Comparison of ENCODE assay signal across 8 cellular contexts in the genomic region with DNA sequence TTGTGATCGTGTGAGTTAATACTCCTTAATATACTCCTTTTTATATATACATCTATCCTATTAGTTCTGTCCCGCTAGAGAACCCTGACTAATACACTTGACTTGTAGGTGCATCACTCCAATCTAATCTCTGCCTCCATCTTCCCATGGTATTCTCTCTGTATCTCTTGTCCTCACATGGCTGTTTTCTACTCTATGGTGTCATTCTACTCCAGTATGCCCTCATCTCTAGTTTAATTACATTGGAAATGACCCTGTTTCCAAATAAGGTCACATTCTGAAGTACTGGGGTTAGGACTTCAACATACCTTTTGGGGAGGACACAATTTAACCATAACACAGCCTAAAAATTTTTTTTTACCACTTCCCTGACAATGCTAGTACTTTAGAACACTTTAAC.
"Had no signal": no experiment of that assay in that cellular context is flagged by ENCODE, and none has a peak within 500 bp of the region (broad histone marks: within the 10 kb centered on the region; RNA-seq: fewer than 3 reads in every experiment).

No MANE protein-coding gene starts in this region.

- H3K4me1 Mint-ChIP-seq: GM23338 had no signal

- H3K9ac ChIP-seq: GM23248 had no signal

- H3K27ac Mint-ChIP-seq: GM23338, H9, HFFc6 had no signal

- H3K27ac ChIP-seq: GM23248 had no signal

- H3K4me2 ChIP-seq: GM23338 had no signal

- DNase-seq: GM23248, GOT3, H7, H9, HCEC 1CT, HFFc6 had no signal

- H3K4me1 ChIP-seq: HAP-1 had no signal

- H3K4me3 Mint-ChIP-seq: GM23338, H9, HFFc6 had no signal

- H3K9me3 Mint-ChIP-seq: GM23338, HFFc6 had no signal

- H3K4me3 ChIP-seq: GM23248, GM23338, HAP-1 had no signal

- H3K36me3 ChIP-seq: HAP-1 had no signal

- H2AFZ ChIP-seq: GM23248 had no signal

- H3K9me3 ChIP-seq: HAP-1 had no signal
